In the genomic region with DNA sequence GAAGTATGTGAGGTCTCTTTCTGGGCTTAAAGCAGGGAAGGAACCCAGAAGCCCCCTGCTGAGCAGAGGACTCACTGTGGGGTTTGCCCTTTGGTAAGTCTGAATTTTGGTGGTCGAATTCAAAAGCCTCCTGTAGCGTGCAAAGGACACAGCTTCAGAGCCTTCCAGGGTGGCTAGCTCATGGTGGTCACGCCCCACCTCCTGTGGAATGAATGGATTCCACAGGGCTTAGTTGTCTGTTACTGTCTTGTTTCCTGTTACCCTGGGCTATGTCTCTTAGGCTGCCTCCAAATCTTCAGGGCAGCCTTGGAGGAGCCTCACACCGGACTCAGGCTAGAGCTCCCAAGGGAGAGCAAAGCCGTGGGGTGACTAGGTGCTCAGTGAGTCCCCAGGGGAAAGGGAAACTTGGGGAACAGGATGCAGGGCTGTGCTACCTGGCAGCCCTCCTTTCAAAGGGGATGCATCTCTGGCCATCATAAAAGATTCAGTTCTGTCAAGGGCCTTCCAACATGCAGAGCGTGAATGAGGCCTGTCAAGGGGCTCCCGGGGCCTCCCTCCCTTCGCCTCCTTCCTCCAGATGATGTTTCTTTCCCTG, we compare ENCODE assay signal across 8 cellular contexts.
DNase-seq lines count a peak whose midpoint lies in the region; ATAC-seq and TF ChIP-seq lines count a peak whose summit lies in the region.

No MANE protein-coding gene starts in this region.

- peaks cover 12% of the 10 kb centered on the region for H3F3A ChIP-seq in GM23248 (ENCODE audit: insufficient read depth)

- no peaks in the 10 kb centered on the region for H3K36me3 ChIP-seq in BLaER1 treated with 17β-estradiol and CSF1 and Interleukin-3, amounts not matched to agents 10 nM and 100 nM
- no peaks in the 10 kb centered on the region for H3K36me3 ChIP-seq in GM23248 (ENCODE audit: low read depth)

- peak overlapping the region; percentile 81 for H2AFZ ChIP-seq in GM23248

- ATAC-seq in HG02840 (IDR thresholded peaks at IDR 0.05; ENCODE audit: low FRiP score, unreplicated experiment) (no peak), HG02571 (IDR thresholded peaks at IDR 0.05; ENCODE audit: unreplicated experiment) (no peak), HG03108 (IDR thresholded peaks at IDR 0.05; ENCODE audit: unreplicated experiment) (no peak)

- TF ChIP-seq CTCF in fibroblast of villous mesenchyme (IDR thresholded peaks at IDR 0.05; ENCODE audit: insufficient read depth, low read depth, low read length), result no peak

- H3K4me2 ChIP-seq in BLaER1 treated with 17β-estradiol and CSF1 and Interleukin-3, amounts not matched to agents 10 nM and 100 nM, result peak overlapping the region; percentile 57 to 88 (median 71)
- peak overlapping the region; percentile 84 for H3K4me2 ChIP-seq in GM23248 (ENCODE audit: unreplicated experiment)

- no peaks in the 10 kb centered on the region for H3K27me3 ChIP-seq in BLaER1 treated with 17β-estradiol and CSF1 and Interleukin-3, amounts not matched to agents 10 nM and 100 nM
- H3K27me3 ChIP-seq in GM23248 (replicated peaks; ENCODE audit: insufficient read depth), result no peaks in the 10 kb centered on the region

- DNase-seq in GM23248, result peak; percentile 96
- DNase-seq in RPMI7951 (ENCODE audit: low read depth), result peak; percentile 84
- DNase-seq in fibroblast of villous mesenchyme (ENCODE audit: low read depth), result peak; percentile 56
- DNase-seq in erythroblast (lab: John Stamatoyannopoulos, UW), result no peak

- no peak for TF ChIP-seq POLR2A in erythroblast (IDR thresholded peaks at IDR 0.05; ENCODE audit: low read length)

- H4K20me1 ChIP-seq in BLaER1 treated with 17β-estradiol and CSF1 and Interleukin-3, amounts not matched to agents 10 nM and 100 nM, result no peaks in the 10 kb centered on the region; a peak in 2 of 22 replicates
- H4K20me1 ChIP-seq in GM23248 (ENCODE audit: insufficient read depth), result no peaks in the 10 kb centered on the region

- in situ Hi-C loops in GM23248 (cut with MboI), result loop anchor here (5.0 to 10.0 kb wide), 2 partner anchors 278 to 1835 kb away; no protein-coding TSS in a partner anchor

- H3K9me3 ChIP-seq in BLaER1 treated with 17β-estradiol and CSF1 and Interleukin-3, amounts not matched to agents 10 nM and 100 nM (replicated peaks in 1 of 11), result no peaks in the 10 kb centered on the region
- H3K9me3 ChIP-seq in GM23248 (ENCODE audit: low read depth), result no peaks in the 10 kb centered on the region

- H3K9ac ChIP-seq in BLaER1 treated with 17β-estradiol and CSF1 and Interleukin-3, amounts not matched to agents 10 nM and 100 nM, result peak overlapping the region in 3 of 11 experiments; percentile 2 to 35 (median 15); a peak in 3 of 22 replicates
- H3K9ac ChIP-seq in GM23248, result peak overlapping the region; percentile 83

- H3K79me2 ChIP-seq in GM23248 (ENCODE audit: insufficient read depth), result no peaks in the 10 kb centered on the region

- WGBS in GM23248 (ENCODE audit: low coverage in 1 of 2, low lambda C conversion rate in 2 of 2, missing lambda C conversion rate in 2 of 2), 2 experiments, result 0 to 3% methylated on average over 8 of the region's 8 CpGs

- peak overlapping the region in 1 of 10 experiments; percentile 49; a peak in 2 of 20 replicates for H3K4me3 ChIP-seq in BLaER1 treated with 17β-estradiol and CSF1 and Interleukin-3, amounts not matched to agents 10 nM and 100 nM
- H3K4me3 ChIP-seq in GM23248 (peak overlapping the region; percentile 69), fibroblast of villous mesenchyme (ENCODE audit: low read depth, low read length) (peak overlapping the region; percentile 52)

- H3K4me1 ChIP-seq in BLaER1 treated with 17β-estradiol and CSF1 and Interleukin-3, amounts not matched to agents 10 nM and 100 nM, result peaks cover 0 to 13% (median 10%) of the 10 kb centered on the region in 10 experiments; a peak in 15 of 20 replicates
- peaks cover 16% of the 10 kb centered on the region for H3K4me1 ChIP-seq in GM23248 (ENCODE audit: insufficient read depth)

- no peaks in the 10 kb centered on the region for H3K9me2 ChIP-seq in GM23248 (ENCODE audit: insufficient read depth)

- H3K27ac ChIP-seq in BLaER1 treated with 17β-estradiol and CSF1 and Interleukin-3, amounts not matched to agents 10 nM and 100 nM, result no peak overlapping the region
- peak overlapping the region; percentile 95 for H3K27ac ChIP-seq in GM23248

Comparison
In these comparisons a context has a peak if more than half of its experiments do, and no peak if none do; other contexts are left out.
1. DNase-seq: peak in GM23248 (single experiment), RPMI7951 (single experiment) and fibroblast of villous mesenchyme (single experiment); none in erythroblast (0 of 2).